37 cellular contexts compared by ENCODE assay signal in genomic region chr4:52045028-52045427, GRCh38. TPM values are rescaled to one million over a fixed set of nuclear protein-coding genes. Genes with fewer than 3 reads are reported as not detected.
"Had no signal": no experiment of that assay in that cellular context is flagged by ENCODE, and none has a peak within 500 bp of the region (broad histone marks: within the 10 kb centered on the region; RNA-seq: fewer than 3 reads in every experiment).

No MANE protein-coding gene starts in this region.

- DNase-seq: Karpas-422, Kasumi-1, MG63, MM.1S, MV-4-11, NCI-H1048, NCI-H1092, NCI-H1092 treated with DMSO at 0.1 percent for 48 hours, NCI-H1105, NCI-H1105 treated with DMSO at 0.1 percent for 48 hours, NCI-H1417, NCI-H1417 treated with DMSO at 0.1 percent for 48 hours, NCI-H1436, NCI-H1436 treated with DMSO at 0.1 percent for 48 hours, NCI-H146, NCI-H1694, NCI-H1694 treated with DMSO at 0.1 percent for 48 hours, NCI-H187, NCI-H187 treated with DMSO at 0.1 percent for 48 hours, NCI-H1930, NCI-H2029, NCI-H2029 treated with DMSO at 0.1 percent for 48 hours, NCI-H2081, NCI-H2081 treated with DMSO at 0.1 percent for 48 hours, NCI-H2107, NCI-H2171, NCI-H2171 treated with DMSO at 0.1 percent for 48 hours, NCI-H2227 treated with DMSO at 0.1 percent for 48 hours, NCI-H226, NCI-H345, NCI-H446, NCI-H446 treated with DMSO at 0.1 percent for 48 hours, NCI-H510A, NCI-H510A treated with DMSO at 0.1 percent for 48 hours, NCI-H524 had no signal

- H3K4me3 ChIP-seq: MG63 had no signal

- H3K9me3 ChIP-seq: MG63 had no signal

- H3K36me3 ChIP-seq: MG63 had no signal

RNA-seq across cellular contexts. Expression of gene SPATA18, which starts 6.1 kb away (rescaled TPM):
- total RNA-seq: LHCN-M2, M059J had no signal

RNA-seq across cellular contexts. Expression of gene LRRC66, which starts 24.9 kb away (rescaled TPM):
- total RNA-seq: M059J had no signal
